8 cellular contexts compared by ENCODE assay signal in genomic region chr9:2018162-2018643, GRCh38. TPM values are rescaled to one million over a fixed set of nuclear protein-coding genes. Genes with fewer than 3 reads are reported as not detected.
DNase-seq lines count a peak whose midpoint lies in the region; ATAC-seq lines count a peak whose summit lies in the region.

No MANE protein-coding gene starts in this region.

- peaks cover 59% of the 10 kb centered on the region for H3K4me1 Mint-ChIP-seq in activated CD4-positive, alpha-beta T cell treated with anti-CD3 and anti-CD28 coated beads, Interleukin-2, amount 10 ng/mL, durations not matched to agents 24 days and 14 days
- H3K4me1 Mint-ChIP-seq in activated CD4-positive, alpha-beta memory T cell treated with anti-CD3 and anti-CD28 coated beads for 36 hours (ENCODE audit: low read depth): peaks cover 59% of the 10 kb centered on the region
- H3K4me1 Mint-ChIP-seq in stimulated activated naive B cell treated with anti-CD40 and anti-IgM and Interleukin-4, amounts not matched to agents 10 μg/mL and 1 μg/mL and 100 μg/mL, for 72 hours: peaks cover 26 to 46% of the 10 kb centered on the region in 2 donors

- H3K27me3 ChIP-seq in iPS-18a (ENCODE audit: control insufficient read depth, insufficient read depth, low read length): peaks cover 83% of the 10 kb centered on the region

- H3K27me3 Mint-ChIP-seq in activated CD4-positive, alpha-beta T cell treated with anti-CD3 and anti-CD28 coated beads, Interleukin-2, amount 10 ng/mL, durations not matched to agents 24 days and 14 days: no peaks in the 10 kb centered on the region
- H3K27me3 Mint-ChIP-seq in activated CD4-positive, alpha-beta memory T cell treated with anti-CD3 and anti-CD28 coated beads for 36 hours: no peaks in the 10 kb centered on the region
- H3K27me3 Mint-ChIP-seq in stimulated activated naive B cell treated with anti-CD40 and anti-IgM and Interleukin-4, amounts not matched to agents 10 μg/mL and 1 μg/mL and 100 μg/mL, for 72 hours: peaks cover 0 to under 1% of the 10 kb centered on the region in 2 donors

- H3K4me3 ChIP-seq in iPS-18a (ENCODE audit: low read length): peak overlapping the region; percentile 88

- no peak for ATAC-seq in stimulated activated naive B cell treated with anti-CD40 and anti-IgM and Interleukin-4, amounts not matched to agents 10 μg/mL and 1 μg/mL and 100 μg/mL, for 72 hours (replicated peaks)

- intact Hi-C loops in activated CD4-positive, alpha-beta T cell treated with anti-CD3 and anti-CD28 coated beads, Interleukin-2, amount 10 ng/mL, durations not matched to agents 24 days and 14 days (cut with micrococcal nuclease): loop anchor here (2.0 to 10.0 kb wide), 6 partner anchors 69 to 1743 kb away; partner anchors contain the start of genes KANK1 and VLDLR
- intact Hi-C loops in activated CD4-positive, alpha-beta memory T cell treated with anti-CD3 and anti-CD28 coated beads for 36 hours (cut with micrococcal nuclease): loop anchor here (2.0 to 10.0 kb wide), 3 partner anchors 49 to 1743 kb away; no protein-coding TSS in a partner anchor

- CTCF ChIA-PET in activated CD4-positive, alpha-beta memory T cell treated with anti-CD3 and anti-CD28 coated beads for 36 hours (lab: Charles Lee): interaction anchor here (0.9 to 1.7 kb wide), 2 partner anchors 9 to 69 kb away, joined by 3 to 6 read pairs; no protein-coding TSS in a partner anchor

- H3K27ac ChIP-seq in iPS-18a (ENCODE audit: low read length): no peak overlapping the region

- POLR2A ChIA-PET in activated CD4-positive, alpha-beta memory T cell treated with anti-CD3 and anti-CD28 coated beads for 36 hours (lab: Charles Lee): interaction anchor here (1.0 to 4.7 kb wide), 4 partner anchors 9 to 1508 kb away, joined by 4 to 52 read pairs (median 8); partner anchors contain the start of gene RFX3

- H3K9me3 ChIP-seq in iPS-18a (ENCODE audit: control insufficient read depth, low read depth, low read length): no peaks in the 10 kb centered on the region

- H3K9ac ChIP-seq in iPS-18a (ENCODE audit: low read length): peak overlapping the region; percentile 61

- H3K4me1 ChIP-seq in iPS-18a (ENCODE audit: control insufficient read depth, low read depth, low read length): peaks cover 28% of the 10 kb centered on the region

- no peaks in the 10 kb centered on the region for H3K9me3 Mint-ChIP-seq in activated CD4-positive, alpha-beta T cell treated with anti-CD3 and anti-CD28 coated beads, Interleukin-2, amount 10 ng/mL, durations not matched to agents 24 days and 14 days
- H3K9me3 Mint-ChIP-seq in activated CD4-positive, alpha-beta memory T cell treated with anti-CD3 and anti-CD28 coated beads for 36 hours: no peaks in the 10 kb centered on the region
- no peaks in the 10 kb centered on the region for H3K9me3 Mint-ChIP-seq in stimulated activated naive B cell treated with anti-CD40 and anti-IgM and Interleukin-4, amounts not matched to agents 10 μg/mL and 1 μg/mL and 100 μg/mL, for 72 hours

- peaks cover 5% of the 10 kb centered on the region for H3K36me3 Mint-ChIP-seq in activated CD4-positive, alpha-beta T cell treated with anti-CD3 and anti-CD28 coated beads, Interleukin-2, amount 10 ng/mL, durations not matched to agents 24 days and 14 days (ENCODE audit: low read depth)
- H3K36me3 Mint-ChIP-seq in activated CD4-positive, alpha-beta memory T cell treated with anti-CD3 and anti-CD28 coated beads for 36 hours: peaks cover 7% of the 10 kb centered on the region
- H3K36me3 Mint-ChIP-seq in stimulated activated naive B cell treated with anti-CD40 and anti-IgM and Interleukin-4, amounts not matched to agents 10 μg/mL and 1 μg/mL and 100 μg/mL, for 72 hours: peaks cover 7 to 9% of the 10 kb centered on the region in 2 donors

- H3K27ac Mint-ChIP-seq in activated CD4-positive, alpha-beta T cell treated with anti-CD3 and anti-CD28 coated beads, Interleukin-2, amount 10 ng/mL, durations not matched to agents 24 days and 14 days: peak overlapping the region; percentile 97
- peak overlapping the region; percentile 100 for H3K27ac Mint-ChIP-seq in activated CD4-positive, alpha-beta memory T cell treated with anti-CD3 and anti-CD28 coated beads for 36 hours
- peak overlapping the region; percentile 99 for H3K27ac Mint-ChIP-seq in stimulated activated naive B cell treated with anti-CD40 and anti-IgM and Interleukin-4, amounts not matched to agents 10 μg/mL and 1 μg/mL and 100 μg/mL, for 72 hours

- no peak for DNase-seq in activated CD4-positive, alpha-beta T cell treated with anti-CD3 and anti-CD28 coated beads, Interleukin-2, amount 10 ng/mL, durations not matched to agents 24 days and 14 days
- DNase-seq in activated CD4-positive, alpha-beta T cell treated with anti-CD3 and anti-CD28 coated beads, Interleukin-2, amount 50 U/mL, for 48 hours: no peak
- DNase-seq in activated CD4-positive, alpha-beta memory T cell treated with anti-CD3 and anti-CD28 coated beads for 36 hours: no peak
- DNase-seq in stimulated activated naive B cell treated with anti-CD40 and anti-IgM and Interleukin-4, amounts not matched to agents 10 μg/mL and 1 μg/mL and 100 μg/mL, for 72 hours: no peak
- DNase-seq in NCI-H1048 (lab: John Stamatoyannopoulos, UW) (no peak), KG1 (lab: John Stamatoyannopoulos, UW) (no peak), activated gamma-delta T cell treated with Interleukin-2 at 50 U/mL for 16 hours (no peak)

- no peaks in the 10 kb centered on the region for H3K36me3 ChIP-seq in iPS-18a (ENCODE audit: control insufficient read depth, low read depth, low read length)

- peak overlapping the region; percentile 98 for H3K4me3 Mint-ChIP-seq in activated CD4-positive, alpha-beta T cell treated with anti-CD3 and anti-CD28 coated beads, Interleukin-2, amount 10 ng/mL, durations not matched to agents 24 days and 14 days
- peak overlapping the region; percentile 99 for H3K4me3 Mint-ChIP-seq in activated CD4-positive, alpha-beta memory T cell treated with anti-CD3 and anti-CD28 coated beads for 36 hours
- H3K4me3 Mint-ChIP-seq in stimulated activated naive B cell treated with anti-CD40 and anti-IgM and Interleukin-4, amounts not matched to agents 10 μg/mL and 1 μg/mL and 100 μg/mL, for 72 hours: peak overlapping the region; percentile 97 to 99

RNA-seq across cellular contexts. Expression of gene SMARCA2, which starts 3.1 kb away (rescaled TPM):
- total RNA-seq in activated CD4-positive, alpha-beta T cell treated with anti-CD3 and anti-CD28 coated beads, Interleukin-2, amount 10 ng/mL, durations not matched to agents 24 days and 14 days: 91.4 and 100.0 TPM in 2 replicates
- total RNA-seq in activated CD4-positive, alpha-beta memory T cell treated with anti-CD3 and anti-CD28 coated beads for 36 hours: 100 to 1,000 TPM in 1 of 2 experiments, 10 to 100 TPM in 1; 95.1 to 100 TPM
